20 cellular contexts compared by ENCODE assay signal in genomic region chr5:180271205-180271604, GRCh38.
"Had no signal": no experiment of that assay in that cellular context is flagged by ENCODE, and none has a peak within 500 bp of the region (broad histone marks: within the 10 kb centered on the region; RNA-seq: fewer than 3 reads in every experiment).

No MANE protein-coding gene starts in this region.

- H3K4me3 ChIP-seq: colonic mucosa, dorsolateral prefrontal cortex, gastroesophageal sphincter, upper lobe of right lung had no signal

- FAIRE-seq: bronchial epithelial cell, keratinocyte, TTC549 had no signal

- H3K27ac ChIP-seq: colonic mucosa, dorsolateral prefrontal cortex, gastroesophageal sphincter, parathyroid adenoma, upper lobe of right lung had no signal

- ATAC-seq: gastroesophageal sphincter, left colon, right cardiac atrium, upper lobe of right lung had no signal

- H3K4me1 ChIP-seq: colonic mucosa, gastroesophageal sphincter, parathyroid adenoma, upper lobe of right lung had no signal

- H3K9me3 ChIP-seq: colonic mucosa had no signal

- DNase-seq: activated CD4-positive, alpha-beta memory T cell treated with anti-CD3 and anti-CD28 coated beads for 36 hours; activated CD4-positive, alpha-beta T cell treated with anti-CD3 and anti-CD28 coated beads for 48 hours; activated naive CD4-positive, alpha-beta T cell treated with Interleukin-2 at 50 U/mL for 16 hours; activated naive CD8-positive, alpha-beta T cell treated with anti-CD3 and anti-CD28 coated beads, Interleukin-2, amount 10 ng/mL, durations not matched to agents 7 days and 5 days; activated T-cell treated with anti-CD3 and anti-CD28 coated beads, Interleukin-2, amount 50 U/mL, for 48 hours; amygdala; colonic mucosa; dorsolateral prefrontal cortex; head of caudate nucleus; left colon; mesenchymal stem cell; right cardiac atrium; stimulated activated CD4-positive, alpha-beta T cell treated with anti-CD3 and anti-CD28 coated beads, Interleukin-4, amount 100 ng/mL, for 24 hours; stimulated activated naive CD4-positive, alpha-beta T cell treated with Interleukin-2 at 50 U/mL for 16 hours; upper lobe of right lung had no signal
